In the genomic region with DNA sequence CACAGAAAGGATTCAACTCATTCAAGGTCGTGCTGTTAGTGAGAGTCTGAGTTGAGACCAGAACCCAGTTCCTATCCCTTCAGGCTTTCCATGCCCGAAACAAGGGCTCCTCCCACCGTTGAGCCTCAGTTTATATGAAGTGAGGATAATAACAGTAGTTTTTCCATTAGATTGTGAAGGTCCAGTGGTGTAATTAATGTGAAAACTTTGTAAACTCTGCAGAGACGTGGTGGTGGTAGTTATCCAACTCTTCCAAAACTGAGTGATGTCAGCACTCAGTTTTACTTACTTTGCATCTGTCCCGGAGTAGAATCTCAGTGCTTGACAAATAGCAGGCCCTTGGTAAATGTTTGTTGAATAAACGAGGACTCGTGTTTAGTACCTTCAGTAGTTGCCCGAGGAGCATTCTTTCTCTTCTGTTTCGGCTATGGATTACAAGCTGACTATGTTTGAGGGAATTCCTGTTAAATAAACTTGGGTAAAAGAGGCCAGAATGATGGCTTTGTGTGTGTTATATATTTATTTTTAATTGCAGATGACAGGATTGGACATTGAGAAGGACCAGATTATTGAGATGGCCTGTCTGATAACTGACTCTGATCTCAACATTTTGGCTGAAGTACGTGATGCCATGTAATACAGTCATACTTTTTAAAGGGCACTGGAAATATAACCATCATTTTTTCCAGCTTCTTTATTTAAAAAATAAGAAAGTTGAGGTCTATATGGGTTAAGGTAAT, we compare ENCODE assay signal across 8 cellular contexts. TPM values are rescaled to one million over a fixed set of nuclear protein-coding genes. Genes with fewer than 3 reads are reported as not detected.
A peak's percentile ranks its signal among the peaks of the same experiment; 100 is the strongest.
DNase-seq lines count a peak whose midpoint lies in the region; ATAC-seq and TF ChIP-seq lines count a peak whose summit lies in the region.

No MANE protein-coding gene starts in this region.

- ATAC-seq in WTC11 (no peak), heart right ventricle (peak in 4 of 8 donors; percentile 6 to 54 (median 20)), HG03045 (IDR thresholded peaks at IDR 0.05; ENCODE audit: unreplicated experiment) (no peak)

- POLR2A ChIA-PET in WTC11 (lab: Charles Lee) = no interaction called here

- DNase-seq in activated CD4-positive, alpha-beta T cell treated with anti-CD3 and anti-CD28 coated beads, Interleukin-2, amount 10 ng/mL, durations not matched to agents 24 days and 14 days = no peak
- DNase-seq in activated CD4-positive, alpha-beta T cell treated with anti-CD3 and anti-CD28 coated beads for 4 hours = no peak
- no peak for DNase-seq in WTC11 (ENCODE audit: low spot score)
- DNase-seq in heart right ventricle = no peak
- peak; percentile 24 for DNase-seq in putamen (ENCODE audit: low spot score)
- DNase-seq in NCI-H2171 (lab: John Stamatoyannopoulos, UW) = no peak
- DNase-seq in stimulated activated CD4-positive, alpha-beta T cell treated with anti-CD3 and anti-CD28 coated beads, Interleukin-12 subunit alpha, Interleukin-12 subunit beta, amount 100 ng/mL, for 4 hours = no peak

- H3K27ac ChIP-seq in heart right ventricle = peak overlapping the region; percentile 69 to 91 (median 86)

- H3K4me1 ChIP-seq in heart right ventricle = peaks cover 4 to 51% (median 32%) of the 10 kb centered on the region in 9 donors

- no peaks in the 10 kb centered on the region for H3K27me3 ChIP-seq in heart right ventricle

- peak overlapping the region; percentile 95 for H3K27ac Mint-ChIP-seq in activated CD4-positive, alpha-beta T cell treated with anti-CD3 and anti-CD28 coated beads, Interleukin-2, amount 10 ng/mL, durations not matched to agents 24 days and 14 days
- H3K27ac Mint-ChIP-seq in WTC11 = peak overlapping the region; percentile 93

- H3K9me3 Mint-ChIP-seq in activated CD4-positive, alpha-beta T cell treated with anti-CD3 and anti-CD28 coated beads, Interleukin-2, amount 10 ng/mL, durations not matched to agents 24 days and 14 days = no peaks in the 10 kb centered on the region
- H3K9me3 Mint-ChIP-seq in WTC11 = no peaks in the 10 kb centered on the region

- CTCF ChIA-PET in WTC11 (lab: Charles Lee) = no interaction called here

- peaks cover 38% of the 10 kb centered on the region for H3K4me1 Mint-ChIP-seq in activated CD4-positive, alpha-beta T cell treated with anti-CD3 and anti-CD28 coated beads, Interleukin-2, amount 10 ng/mL, durations not matched to agents 24 days and 14 days
- H3K4me1 Mint-ChIP-seq in WTC11 = peaks cover 54% of the 10 kb centered on the region

- H3K36me3 ChIP-seq in heart right ventricle = peaks cover 0 to 29% (median 0%) of the 10 kb centered on the region in 9 donors

- peaks cover 36% of the 10 kb centered on the region for H3K36me3 Mint-ChIP-seq in activated CD4-positive, alpha-beta T cell treated with anti-CD3 and anti-CD28 coated beads, Interleukin-2, amount 10 ng/mL, durations not matched to agents 24 days and 14 days (ENCODE audit: low read depth)
- peaks cover 25% of the 10 kb centered on the region for H3K36me3 Mint-ChIP-seq in WTC11

- no peak for TF ChIP-seq CTCF in WTC11 (IDR thresholded peaks at IDR 0.05)
- no peak for TF ChIP-seq CTCF in heart right ventricle (IDR thresholded peaks at IDR 0.05)

- peak overlapping the region; percentile 71 to 99 (median 85) for H3K4me3 ChIP-seq in heart right ventricle

- intact Hi-C loops in activated CD4-positive, alpha-beta T cell treated with anti-CD3 and anti-CD28 coated beads, Interleukin-2, amount 10 ng/mL, durations not matched to agents 24 days and 14 days (cut with micrococcal nuclease) = loop anchor here (2.0 kb wide), 1 partner anchor 91 kb away; no protein-coding TSS in a partner anchor
- intact Hi-C loops in heart right ventricle (cut with DNase I) = loop anchor here in 3 of 10 donors (5.0 kb wide), 1 partner anchor 38 kb away; the partner anchor contains the start of genes C11orf71 (in 3 of the 3) and RBM7 (in 3 of the 3)

- peak overlapping the region; percentile 99 for H3K4me3 Mint-ChIP-seq in activated CD4-positive, alpha-beta T cell treated with anti-CD3 and anti-CD28 coated beads, Interleukin-2, amount 10 ng/mL, durations not matched to agents 24 days and 14 days
- H3K4me3 Mint-ChIP-seq in WTC11 = peak overlapping the region; percentile 88

- WGBS in heart right ventricle, 2 donors = 10 to 11% methylated on average over 10 of the region's 10 CpGs

- peaks cover 3% of the 10 kb centered on the region for H3K27me3 Mint-ChIP-seq in activated CD4-positive, alpha-beta T cell treated with anti-CD3 and anti-CD28 coated beads, Interleukin-2, amount 10 ng/mL, durations not matched to agents 24 days and 14 days
- H3K27me3 Mint-ChIP-seq in WTC11 (ENCODE audit: low read depth) = no peaks in the 10 kb centered on the region

- H3K9me3 ChIP-seq in heart right ventricle = no peaks in the 10 kb centered on the region

TF ChIP-seq in WTC11, 78 proteins besides CTCF, POLR2A, EP300 and RAD21:
- TF ChIP-seq ESRRA (CRISPR knock-in tag; IDR thresholded peaks at IDR 0.05; ENCODE audit: borderline replicate concordance) (no peak), RORB (CRISPR knock-in tag; IDR thresholded peaks at IDR 0.05) (no peak), ZBTB21 (CRISPR knock-in tag; IDR thresholded peaks at IDR 0.05; ENCODE audit: borderline replicate concordance) (no peak), MYBL2 (CRISPR knock-in tag; IDR thresholded peaks at IDR 0.05) (no peak), SMAD3 (CRISPR knock-in tag; IDR thresholded peaks at IDR 0.05; ENCODE audit: borderline replicate concordance) (no peak), JUN (CRISPR knock-in tag; IDR thresholded peaks at IDR 0.05) (no peak), ZNF671 (CRISPR knock-in tag; IDR thresholded peaks at IDR 0.05) (no peak), ZNF512 (CRISPR knock-in tag; IDR thresholded peaks at IDR 0.05; ENCODE audit: borderline replicate concordance) (no peak), PRDM15 (CRISPR knock-in tag; IDR thresholded peaks at IDR 0.05) (no peak)
- TF ChIP-seq, protein P1, sequence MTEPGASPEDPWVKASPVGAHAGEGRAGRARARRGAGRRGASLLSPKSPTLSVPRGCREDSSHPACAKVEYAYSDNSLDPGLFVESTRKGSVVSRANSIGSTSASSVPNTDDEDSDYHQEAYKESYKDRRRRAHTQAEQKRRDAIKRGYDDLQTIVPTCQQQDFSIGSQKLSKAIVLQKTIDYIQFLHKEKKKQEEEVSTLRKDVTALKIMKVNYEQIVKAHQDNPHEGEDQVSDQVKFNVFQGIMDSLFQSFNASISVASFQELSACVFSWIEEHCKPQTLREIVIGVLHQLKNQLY (CRISPR knock-in tag; IDR thresholded peaks at IDR 0.05) = no peak

RNA-seq across cellular contexts. Expression of gene REXO2, which starts 1.0 kb away (rescaled TPM):
- total RNA-seq in activated CD4-positive, alpha-beta T cell treated with anti-CD3 and anti-CD28 coated beads, Interleukin-2, amount 10 ng/mL, durations not matched to agents 24 days and 14 days = 98.6 and 99.5 TPM in 2 replicates
- 90.2 to 99.1 TPM (median 98.8 TPM) in 3 replicates for total RNA-seq in WTC11 (2021)
- total RNA-seq in heart right ventricle = 100 to 1,000 TPM; 140 to 204 (median 174) TPM
- polyA plus RNA-seq in heart right ventricle = 100 to 1,000 TPM in 1 of 2 donors, 10 to 100 TPM in 1; 85.4 to 142 TPM

RNA-seq across cellular contexts. Expression of gene RBM7, which starts 39.8 kb away (rescaled TPM):
- 40.1 and 42.5 TPM in 2 replicates for total RNA-seq in activated CD4-positive, alpha-beta T cell treated with anti-CD3 and anti-CD28 coated beads, Interleukin-2, amount 10 ng/mL, durations not matched to agents 24 days and 14 days
- 36.3 to 42.1 TPM (median 38.1 TPM) in 3 replicates for total RNA-seq in WTC11 (2021)
- 10 to 100 TPM; 16.8 to 29.3 (median 21.3) TPM for total RNA-seq in heart right ventricle
- 1 to 10 TPM; 3.9 to 7.9 TPM for polyA plus RNA-seq in heart right ventricle

RNA-seq across cellular contexts. Expression of gene C11orf71, which starts 40.0 kb away (rescaled TPM):
- total RNA-seq in activated CD4-positive, alpha-beta T cell treated with anti-CD3 and anti-CD28 coated beads, Interleukin-2, amount 10 ng/mL, durations not matched to agents 24 days and 14 days = 6.4 and 6.8 TPM in 2 replicates
- total RNA-seq in WTC11 (2021) = 5.9 to 7.4 TPM (median 7.3 TPM) in 3 replicates
- total RNA-seq in heart right ventricle = 10 to 100 TPM in 7 of 10 donors, 1 to 10 TPM in 3; 7.1 to 14.4 (median 10.9) TPM
- polyA plus RNA-seq in heart right ventricle = 10 to 100 TPM in 1 of 2 donors, 1 to 10 TPM in 1; 3.7 to 10.5 TPM
